In genomic region chr5:178585465-178585864, GRCh38 we compare ENCODE assay signal across 8 cellular contexts. TPM values are rescaled to one million over a fixed set of nuclear protein-coding genes. Genes with fewer than 3 reads are reported as not detected.
DNase-seq lines count a peak whose midpoint lies in the region; ATAC-seq and TF ChIP-seq lines count a peak whose summit lies in the region.
"Not testable (repeated sequence)": the region's sequence is repeated elsewhere in the genome, so short reads cannot be mapped to it uniquely, and the experiment has no call there.

No MANE protein-coding gene starts in this region.

- not testable (repeated sequence) for H3K36me3 ChIP-seq in right lobe of liver; skeletal muscle tissue (ENCODE audit: control insufficient read depth in 3 of 3, insufficient read depth in 3 of 3, low read length in 3 of 3)

- TF ChIP-seq POLR2A in right lobe of liver (IDR thresholded peaks at IDR 0.05) = not testable (repeated sequence)

- H3K9ac ChIP-seq in skeletal muscle tissue (ENCODE audit: low read depth in 1 of 3, low read length in 3 of 3) = peak overlapping the region in 2 of 3 donors; percentile 14 to 69

- not testable (repeated sequence) for H3K9me3 Mint-ChIP-seq in activated naive CD4-positive, alpha-beta T cell treated with anti-CD3 and anti-CD28 coated beads, Interleukin-2, amount 50 U/mL, for 72 hours

- H3K9me3 ChIP-seq in right lobe of liver; skeletal muscle tissue (ENCODE audit: control insufficient read depth in 3 of 3, low read length in 3 of 3): not testable (repeated sequence)

- CTCF ChIA-PET in GM10248 (lab: Yijun Ruan, JAX) = not testable (repeated sequence)

- H3K27ac ChIP-seq in right lobe of liver; skeletal muscle tissue (ENCODE audit: low read depth, low read length): not testable (repeated sequence)

- H3K4me3 ChIP-seq in fibroblast of villous mesenchyme (ENCODE audit: low read depth, low read length); right lobe of liver: not testable (repeated sequence)
- peak overlapping the region in 1 of 3 donors; percentile 49 for H3K4me3 ChIP-seq in skeletal muscle tissue (ENCODE audit: low read length in 3 of 3)

- DNase-seq in GM10248 (ENCODE audit: extremely low spot score) = peak; percentile 45
- peak; percentile 31 for DNase-seq in SK-MEL-5 (ENCODE audit: low read depth, low spot score)
- DNase-seq in activated naive CD4-positive, alpha-beta T cell treated with anti-CD3 and anti-CD28 coated beads, Interleukin-2, amount 50 U/mL, for 72 hours (ENCODE audit: low spot score in 2 of 2) = peak; percentile 75 to 78
- DNase-seq in fibroblast of villous mesenchyme (ENCODE audit: low read depth) = peak; percentile 29
- DNase-seq in right lobe of liver = peak in 2 of 3 donors; percentile 65 to 80
- peak; percentile 65 for DNase-seq in ureter (ENCODE audit: low spot score)

- POLR2A ChIA-PET in GM10248 (lab: Yijun Ruan, JAX) = not testable (repeated sequence)

- 84% methylated on average over 7 of the region's 11 CpGs for WGBS in right lobe of liver (ENCODE audit: insufficient coverage, low coverage, low lambda C conversion rate, missing lambda C conversion rate)

- not testable (repeated sequence) for TF ChIP-seq CTCF in GM10248 (IDR thresholded peaks at IDR 0.05; ENCODE audit: control extremely low read depth, extremely low read depth, low read depth, missing control alignments); fibroblast of villous mesenchyme (IDR thresholded peaks at IDR 0.05; ENCODE audit: insufficient read depth, low read depth, low read length); right lobe of liver (IDR thresholded peaks at IDR 0.05)

- not testable (repeated sequence) for H3K27me3 ChIP-seq in right lobe of liver
- H3K27me3 ChIP-seq in skeletal muscle tissue (ENCODE audit: control insufficient read depth in 3 of 3, insufficient read depth in 3 of 3, low read length in 3 of 3) = peaks cover 5 to 15% (median 10%) of the 10 kb centered on the region in 3 donors

- H3K27ac Mint-ChIP-seq in activated naive CD4-positive, alpha-beta T cell treated with anti-CD3 and anti-CD28 coated beads, Interleukin-2, amount 50 U/mL, for 72 hours = peak overlapping the region in 1 of 2 donors; percentile 55

- intact Hi-C loops in right lobe of liver (cut with DNase I) = not testable (repeated sequence)

- ATAC-seq in HG03095 (IDR thresholded peaks at IDR 0.05; ENCODE audit: unreplicated experiment) (peak; percentile 88), right lobe of liver (peak; percentile 57 to 91 (median 74))
- ATAC-seq in activated naive CD4-positive, alpha-beta T cell treated with anti-CD3 and anti-CD28 coated beads, Interleukin-2, amount 50 U/mL, for 72 hours = peak; percentile 81 to 88

- not testable (repeated sequence) for H3K36me3 Mint-ChIP-seq in activated naive CD4-positive, alpha-beta T cell treated with anti-CD3 and anti-CD28 coated beads, Interleukin-2, amount 50 U/mL, for 72 hours

- in situ Hi-C loops in SK-MEL-5 (cut with HindIII; ENCODE audit: low pct_unique_long_range_greater_than_20kb, low sequenced_read_pairs) = not testable (repeated sequence)

- H3K4me1 ChIP-seq in right lobe of liver = not testable (repeated sequence)
- H3K4me1 ChIP-seq in skeletal muscle tissue (ENCODE audit: control insufficient read depth in 3 of 3, insufficient read depth in 3 of 3, low read length in 3 of 3) = peaks cover under 1 to 16% (median 9%) of the 10 kb centered on the region in 3 donors

RNA-seq across cellular contexts. Expression of gene COL23A1, which starts 4.7 kb away (rescaled TPM):
- total RNA-seq in SK-MEL-5 (2014; rRNA removed; shearing (Covaris generic)) = not detected in 2 replicates
- polyA plus RNA-seq in SK-MEL-5 (2015; cell fraction: cytosol; rRNA removed) = not detected in 2 replicates
- not detected in 2 replicates for polyA plus RNA-seq in SK-MEL-5 (2015; cell fraction: nucleus; rRNA removed)
- under 1 TPM; 0.14 to 0.20 TPM for total RNA-seq in activated naive CD4-positive, alpha-beta T cell treated with anti-CD3 and anti-CD28 coated beads, Interleukin-2, amount 50 U/mL, for 72 hours
- total RNA-seq in fibroblast of villous mesenchyme (not detected in 2 replicates), right lobe of liver (1 to 10 TPM in 2 of 6 experiments, under 1 TPM in 4; 0.25 to 1.2 (median 0.50) TPM), skeletal muscle tissue (0.52 TPM), ureter (3.5 TPM)

RNA-seq across cellular contexts. Expression of gene CLK4, which starts 41.4 kb away (rescaled TPM):
- total RNA-seq in SK-MEL-5 (2014; rRNA removed; shearing (Covaris generic)) = 7.3 and 8.2 TPM in 2 replicates
- 2.3 and 3.6 TPM in 2 replicates for polyA plus RNA-seq in SK-MEL-5 (2015; cell fraction: cytosol; rRNA removed)
- 110 and 133 TPM in 2 replicates for polyA plus RNA-seq in SK-MEL-5 (2015; cell fraction: nucleus; rRNA removed)
- total RNA-seq in activated naive CD4-positive, alpha-beta T cell treated with anti-CD3 and anti-CD28 coated beads, Interleukin-2, amount 50 U/mL, for 72 hours = 10 to 100 TPM; 24.4 to 37.8 TPM
- 21.6 and 26.3 TPM in 2 replicates for total RNA-seq in fibroblast of villous mesenchyme
- 10 to 100 TPM; 10.8 to 19.1 (median 11.7) TPM for total RNA-seq in right lobe of liver
- total RNA-seq in skeletal muscle tissue = 25.6 TPM
- total RNA-seq in ureter = 30.5 TPM
